20 cellular contexts compared by ENCODE assay signal in genomic region chr11:34783816-34784317, GRCh38.
"Had no signal": no experiment of that assay in that cellular context is flagged by ENCODE, and none has a peak within 500 bp of the region (broad histone marks: within the 10 kb centered on the region; RNA-seq: fewer than 3 reads in every experiment).

No MANE protein-coding gene starts in this region.

- H3K27me3 ChIP-seq: right atrium auricular region, tibial nerve, vagina had no signal

- ATAC-seq: activated CD4-positive, alpha-beta T cell treated with anti-CD3 and anti-CD28 coated beads for 36 hours; activated CD8-positive, alpha-beta T cell treated with anti-CD3 and anti-CD28 coated beads, Interleukin-2, amount 10 ng/mL, durations not matched to agents 7 days and 5 days; activated T-cell treated with anti-CD3 and anti-CD28 coated beads, Interleukin-2, amount 50 U/mL, for 72 hours; T-helper 17 cell had no signal

- H3K9ac ChIP-seq: parathyroid adenoma had no signal

- H3K9me3 ChIP-seq: right atrium auricular region, tibial nerve, vagina had no signal

- H3K4me1 ChIP-seq: parathyroid adenoma, right atrium auricular region, tibial nerve, vagina had no signal

- H3K4me3 ChIP-seq: lung, right atrium auricular region, skin epidermis, tibial nerve, vagina had no signal

- DNase-seq: activated CD4-positive, alpha-beta T cell treated with anti-CD3 and anti-CD28 coated beads for 36 hours; activated CD8-positive, alpha-beta memory T cell treated with anti-CD3 and anti-CD28 coated beads, Interleukin-2, amount 50 U/mL, for 4 hours; activated CD8-positive, alpha-beta T cell treated with anti-CD3 and anti-CD28 coated beads, Interleukin-2, amount 10 ng/mL, durations not matched to agents 7 days and 5 days; activated gamma-delta T cell; activated T-cell treated with anti-CD3 and anti-CD28 coated beads, Interleukin-2, amount 50 U/mL, for 72 hours; amniotic stem cell; caudate nucleus; head of caudate nucleus; immature natural killer cell; naive B cell; stimulated activated CD4-positive, alpha-beta T cell treated with anti-CD3 and anti-CD28 coated beads, Interleukin-15, amount 100 ng/mL, for 24 hours; stimulated activated CD4-positive, alpha-beta T cell treated with anti-CD3 and anti-CD28 coated beads, Interleukin-4, amount 100 ng/mL, for 1 hour; stimulated activated naive CD4-positive, alpha-beta T cell; T-helper 17 cell had no signal

- H3K79me2 ChIP-seq: parathyroid adenoma had no signal

- H3K27ac ChIP-seq: parathyroid adenoma, right atrium auricular region, tibial nerve, vagina had no signal

- H2AFZ ChIP-seq: parathyroid adenoma had no signal

- H3K36me3 ChIP-seq: right atrium auricular region, tibial nerve, vagina had no signal
